In genomic region chr7:5231811-5232484, GRCh38 we compare ENCODE assay signal across 8 cellular contexts. TPM values are rescaled to one million over a fixed set of nuclear protein-coding genes. Genes with fewer than 3 reads are reported as not detected.
DNase-seq lines count a peak whose midpoint lies in the region; ATAC-seq and TF ChIP-seq lines count a peak whose summit lies in the region.

No MANE protein-coding gene starts in this region.

- H3K27me3 Mint-ChIP-seq in endothelial cell (ENCODE audit: unreplicated experiment), result peaks cover 1% of the 10 kb centered on the region

- H3K9me3 Mint-ChIP-seq in endothelial cell (ENCODE audit: unreplicated experiment), result no peaks in the 10 kb centered on the region

- H3K27ac Mint-ChIP-seq in endothelial cell (ENCODE audit: unreplicated experiment), result no peak overlapping the region

- H3K4me1 Mint-ChIP-seq in endothelial cell (ENCODE audit: unreplicated experiment), result no peaks in the 10 kb centered on the region

- peaks cover 38% of the 10 kb centered on the region for H3K36me3 Mint-ChIP-seq in endothelial cell (ENCODE audit: low read depth, unreplicated experiment)

- TF ChIP-seq CTCF in endothelial cell (IDR thresholded peaks at IDR 0.05; ENCODE audit: unreplicated experiment), result no peak

- ATAC-seq in GM19397 (IDR thresholded peaks at IDR 0.05; ENCODE audit: unreplicated experiment) (peak; percentile 56), HG03280 (IDR thresholded peaks at IDR 0.05; ENCODE audit: unreplicated experiment) (peak; percentile 58)

- peak overlapping the region; percentile 49 for H3K4me3 Mint-ChIP-seq in endothelial cell (ENCODE audit: unreplicated experiment)

- DNase-seq in CD1c-positive myeloid dendritic cell (ENCODE audit: extremely low spot score), result peak; percentile 83
- DNase-seq in endothelial cell (ENCODE audit: low spot score), result no peak
- no peak for DNase-seq in NCI-H1930 (lab: John Stamatoyannopoulos, UW)
- no peak for DNase-seq in 8988T
- no peak for DNase-seq in AG08396 (ENCODE audit: low spot score)
- no peak for DNase-seq in occipital lobe (lab: John Stamatoyannopoulos, UW)

RNA-seq across cellular contexts. Expression of gene WIPI2, which starts 41.9 kb away (rescaled TPM):
- total RNA-seq in endothelial cell (ENCODE audit: unreplicated experiment) (90.7 TPM), occipital lobe (46.6 TPM)

RNA-seq across cellular contexts. Expression of gene SLC29A4, which starts 50.8 kb away (rescaled TPM):
- 6.4 TPM for total RNA-seq in endothelial cell (ENCODE audit: unreplicated experiment)
- total RNA-seq in occipital lobe, result 16.1 TPM
